Comparison of ENCODE assay signal across 1 cellular context in genomic region chr9:137575382-137575724, GRCh38.
A peak's percentile ranks its signal among the peaks of the same experiment; 100 is the strongest.
TF ChIP-seq lines count a peak whose summit lies in the region.

No MANE protein-coding gene starts in this region.

TF ChIP-seq in GM12878, 131 proteins besides CTCF, POLR2A, EP300 and RAD21:
- TF ChIP-seq POU2F2 (IDR thresholded peaks at IDR 0.05; ENCODE audit: borderline replicate concordance, low read depth, low read length) (peak; percentile 11; the same call in 1 of the 3 replicates), ATF7 (IDR thresholded peaks at IDR 0.05; ENCODE audit: low read depth) (peak; percentile 28), RCOR1 (conservative IDR thresholded peaks at IDR 0.05; ENCODE audit: low read depth, low read length) (no peak)
TF ChIP-seq in GM12878: peak in this region for 2.
